ENCODE assay signal across 1 cellular context in genomic region chr2:66432801-66433694, GRCh38.
TF ChIP-seq lines count a peak whose summit lies in the region.

No MANE protein-coding gene starts in this region.

TF ChIP-seq in HEK293, 187 proteins besides CTCF, POLR2A, EP300 and RAD21 (continued from another document):
- TF ChIP-seq ZNF433 (tag by site-specific recombination; IDR thresholded peaks at IDR 0.05; ENCODE audit: low read depth) (no peak), MEIS1 (CRISPR knock-in tag; IDR thresholded peaks at IDR 0.05; ENCODE audit: borderline replicate concordance) (no peak), ZSCAN5A (tag by site-specific recombination; IDR thresholded peaks at IDR 0.05) (no peak), PRDM10 (tag by site-specific recombination; IDR thresholded peaks at IDR 0.05) (peak; percentile 95), ZBTB48 (tag by site-specific recombination; IDR thresholded peaks at IDR 0.05) (0 out of 2 replicates have a peak, but pooled peaks have one; percentile 22), KLF10 (tag by site-specific recombination; IDR thresholded peaks at IDR 0.05) (0 out of 2 replicates have a peak, but pooled peaks have one; percentile 21), ZBTB26 (tag by site-specific recombination; optimal IDR thresholded peaks at IDR 0.05) (no peak), ZNF701 (tag by site-specific recombination; IDR thresholded peaks at IDR 0.05) (no peak), ZNF280C (tag by site-specific recombination; IDR thresholded peaks at IDR 0.05) (no peak), GLIS2 (tag by site-specific recombination; IDR thresholded peaks at IDR 0.05) (peak; percentile 72), ZNF664 (tag by site-specific recombination; IDR thresholded peaks at IDR 0.05) (no peak), ZNF521 (tag by site-specific recombination; IDR thresholded peaks at IDR 0.05) (no peak), KLF16 (tag by site-specific recombination; IDR thresholded peaks at IDR 0.05) (0 out of 2 replicates have a peak, but pooled peaks have one; percentile 9), ZNF501 (tag by site-specific recombination; IDR thresholded peaks at IDR 0.05) (no peak; the same call in 1 of the 2 replicates), ZNF416 (tag by site-specific recombination; IDR thresholded peaks at IDR 0.05) (no peak), ZNF777 (tag by site-specific recombination; IDR thresholded peaks at IDR 0.05; ENCODE audit: borderline replicate concordance) (no peak), ZNF302 (tag by site-specific recombination; IDR thresholded peaks at IDR 0.05; ENCODE audit: low read depth) (no peak), ZNF133 (tag by site-specific recombination; IDR thresholded peaks at IDR 0.05) (no peak), PATZ1 (tag by site-specific recombination; IDR thresholded peaks at IDR 0.05) (peak; percentile 45; the same call in 1 of the 2 replicates), ZNF341 (tag by site-specific recombination; IDR thresholded peaks at IDR 0.05; ENCODE audit: low read depth) (no peak), ZSCAN4 (tag by site-specific recombination; IDR thresholded peaks at IDR 0.05) (peak; percentile 91), KLF1 (tag by site-specific recombination; IDR thresholded peaks at IDR 0.05) (no peak), SP2 (tag by site-specific recombination; IDR thresholded peaks at IDR 0.05) (peak; percentile 82), ZNF426 (tag by site-specific recombination; IDR thresholded peaks at IDR 0.05) (no peak), ZNF26 (tag by site-specific recombination; IDR thresholded peaks at IDR 0.05) (no peak), ZEB2 (tag by site-specific recombination; IDR thresholded peaks at IDR 0.05) (no peak; the same call in 1 of the 2 replicates), ZNF175 (tag by site-specific recombination; IDR thresholded peaks at IDR 0.05) (no peak), ZBTB17 (tag by site-specific recombination; IDR thresholded peaks at IDR 0.05) (peak; percentile 95), ZNF335 (tag by site-specific recombination; conservative IDR thresholded peaks at IDR 0.05) (peak; percentile 73), ZNF18 (tag by site-specific recombination; IDR thresholded peaks at IDR 0.05) (no peak), GFI1B (tag by site-specific recombination; IDR thresholded peaks at IDR 0.05) (peak; percentile 67; the same call in 1 of the 2 replicates), ZFP3 (tag by site-specific recombination; IDR thresholded peaks at IDR 0.05; ENCODE audit: low read depth) (no peak), ZNF48 (tag by site-specific recombination; IDR thresholded peaks at IDR 0.05) (no peak), EGR2 (tag by site-specific recombination; IDR thresholded peaks at IDR 0.05; ENCODE audit: low read depth) (peak; percentile 65), ZNF747 (tag by site-specific recombination; IDR thresholded peaks at IDR 0.05) (no peak), WT1 (tag by site-specific recombination; IDR thresholded peaks at IDR 0.05) (no peak), ZNF366 (tag by site-specific recombination; conservative IDR thresholded peaks at IDR 0.05) (0 out of 2 replicates have a peak, but pooled peaks have one; percentile 15), BCL11A (tag by site-specific recombination; IDR thresholded peaks at IDR 0.05; ENCODE audit: low read depth) (no peak), ZFHX2 (tag by site-specific recombination; conservative IDR thresholded peaks at IDR 0.05) (peak; percentile 76), INSM2 (tag by site-specific recombination; IDR thresholded peaks at IDR 0.05) (no peak), MZF1 (tag by site-specific recombination; IDR thresholded peaks at IDR 0.05; ENCODE audit: borderline replicate concordance) (no peak)
TF ChIP-seq in HEK293: peak in this region for 21.
